Comparison of ENCODE assay signal across 9 cellular contexts in the genomic region with DNA sequence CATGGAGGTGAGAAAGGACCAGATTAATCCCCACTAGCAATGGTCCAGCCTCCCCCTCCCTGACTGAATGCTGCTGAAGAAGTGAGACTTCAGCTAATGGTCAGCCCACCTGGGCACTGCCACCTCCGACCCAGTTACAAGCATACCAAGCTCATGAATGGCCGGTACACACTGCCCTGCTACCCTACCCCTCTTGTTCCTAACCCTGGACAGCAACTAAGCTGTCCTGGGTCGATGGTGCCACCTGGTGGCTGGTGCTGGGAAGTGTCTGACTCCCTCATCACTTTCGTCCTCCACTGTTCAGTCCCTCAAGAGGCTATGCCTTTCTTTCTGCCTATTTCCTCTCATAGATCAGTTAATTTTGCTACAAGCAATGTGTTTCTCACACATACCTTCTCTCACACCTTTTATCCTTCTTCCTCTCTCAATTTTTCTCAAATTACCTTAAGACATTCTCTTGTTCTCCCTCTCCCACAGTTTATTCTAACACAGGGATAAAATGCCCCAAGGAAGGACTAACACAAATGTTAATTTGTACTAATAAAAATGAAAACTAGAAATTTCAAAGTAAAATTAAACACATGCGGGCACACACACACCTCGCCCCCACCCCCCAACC. TPM values are rescaled to one million over a fixed set of nuclear protein-coding genes. Genes with fewer than 3 reads are reported as not detected.
DNase-seq lines count a peak whose midpoint lies in the region; ATAC-seq and TF ChIP-seq lines count a peak whose summit lies in the region.
"Had no signal": no experiment of that assay in that cellular context is flagged by ENCODE, and none has a peak within 500 bp of the region (broad histone marks: within the 10 kb centered on the region; RNA-seq: fewer than 3 reads in every experiment).

No MANE protein-coding gene starts in this region.

- H3K9ac ChIP-seq in DND-41 (ENCODE audit: low read depth, low read length) = no peak overlapping the region
- H3K9ac ChIP-seq in liver (ENCODE audit: low read depth in 1 of 2, low read length in 2 of 2) = no peak overlapping the region

- DNase-seq in DND-41 = peak; percentile 30
- DNase-seq in HPDE6-E6E7 (ENCODE audit: extremely low spot score) = peak; percentile 41
- peak in 2 of 3 experiments; percentile 27 to 41 for DNase-seq in activated CD8-positive, alpha-beta memory T cell treated with anti-CD3 and anti-CD28 coated beads for 48 hours (ENCODE audit: low read depth in 2 of 3, low spot score in 2 of 3)

- no peaks in the 10 kb centered on the region for H3K36me3 ChIP-seq in DND-41 (ENCODE audit: insufficient read depth, low read length)
- no peaks in the 10 kb centered on the region for H3K36me3 ChIP-seq in liver (ENCODE audit: control insufficient read depth in 4 of 4, insufficient read depth in 3 of 4, low read depth in 1 of 4, low read length in 3 of 4)

- TF ChIP-seq CTCF in DND-41 (IDR thresholded peaks at IDR 0.05; ENCODE audit: borderline replicate concordance, extremely low read depth, low read length, poor library complexity, severe bottlenecking) (peak; percentile 74), liver (IDR thresholded peaks at IDR 0.05; ENCODE audit: low read depth, low read length, missing input control) (peak; percentile 43)

- H3K27ac ChIP-seq in DND-41 (ENCODE audit: low read length) = no peak overlapping the region
- H3K27ac ChIP-seq in liver (ENCODE audit: low read depth in 1 of 2, low read length in 2 of 2) = no peak overlapping the region

- H3K79me2 ChIP-seq in DND-41 (ENCODE audit: insufficient read depth, low read length) = no peaks in the 10 kb centered on the region

- H3K4me3 ChIP-seq in DND-41 (ENCODE audit: low read depth in 1 of 2, low read length in 2 of 2) (no peak overlapping the region), liver (ENCODE audit: low read depth in 1 of 3, low read length in 3 of 3) (peak overlapping the region in 1 of 3 donors; percentile 46)

- 19% methylated on average over 6 of the region's 6 CpGs for WGBS in liver

- no peak overlapping the region for H3K4me2 ChIP-seq in DND-41 (ENCODE audit: insufficient read depth, low read length)

- H3K4me1 ChIP-seq in DND-41 (ENCODE audit: insufficient read depth, low read length) (no peaks in the 10 kb centered on the region), liver (ENCODE audit: control insufficient read depth in 4 of 4, insufficient read depth in 4 of 4, low read length in 3 of 4) (peaks cover 0 to 6% (median 2%) of the 10 kb centered on the region in 4 donors)

- H2AFZ ChIP-seq in DND-41 (ENCODE audit: low read depth, low read length) = no peak overlapping the region

- H3K27me3 ChIP-seq in DND-41 (ENCODE audit: insufficient read depth, low read length, poor library complexity) = peaks cover 3% of the 10 kb centered on the region
- peaks cover 0 to 14% (median 2%) of the 10 kb centered on the region in 4 donors for H3K27me3 ChIP-seq in liver (ENCODE audit: control insufficient read depth in 4 of 4, insufficient read depth in 4 of 4, low read length in 3 of 4)

- H4K20me1 ChIP-seq in DND-41 (ENCODE audit: insufficient read depth, low read length) = no peaks in the 10 kb centered on the region

- H3K9me3 ChIP-seq in DND-41 (ENCODE audit: insufficient read depth, low read length, severe bottlenecking) (peaks cover 7% of the 10 kb centered on the region), liver (ENCODE audit: control insufficient read depth in 4 of 4, low read length in 3 of 4) (peaks cover 0 to 15% (median 7%) of the 10 kb centered on the region in 4 donors)

- peak; percentile 64 to 73 for TF ChIP-seq RAD21 in liver (IDR thresholded peaks at IDR 0.05)

- no peak for ATAC-seq in DND-41 (ENCODE audit: insufficient read depth, low read depth)
- no peak for ATAC-seq in GM19452 (IDR thresholded peaks at IDR 0.05; ENCODE audit: unreplicated experiment)
- no peak for ATAC-seq in GM18502 (IDR thresholded peaks at IDR 0.05; ENCODE audit: poor library complexity, unreplicated experiment)
- ATAC-seq in HG02763 (IDR thresholded peaks at IDR 0.05; ENCODE audit: unreplicated experiment) = no peak
- ATAC-seq in HG02981 (IDR thresholded peaks at IDR 0.05; ENCODE audit: unreplicated experiment) = no peak
- ATAC-seq: T-cell had no signal

TF ChIP-seq in liver, 16 proteins besides CTCF, POLR2A, EP300 and RAD21:
- TF ChIP-seq SP1 (IDR thresholded peaks at IDR 0.05) = no peak
- TF ChIP-seq HNF4G (IDR thresholded peaks at IDR 0.05) = no peak
- TF ChIP-seq, protein P1, sequence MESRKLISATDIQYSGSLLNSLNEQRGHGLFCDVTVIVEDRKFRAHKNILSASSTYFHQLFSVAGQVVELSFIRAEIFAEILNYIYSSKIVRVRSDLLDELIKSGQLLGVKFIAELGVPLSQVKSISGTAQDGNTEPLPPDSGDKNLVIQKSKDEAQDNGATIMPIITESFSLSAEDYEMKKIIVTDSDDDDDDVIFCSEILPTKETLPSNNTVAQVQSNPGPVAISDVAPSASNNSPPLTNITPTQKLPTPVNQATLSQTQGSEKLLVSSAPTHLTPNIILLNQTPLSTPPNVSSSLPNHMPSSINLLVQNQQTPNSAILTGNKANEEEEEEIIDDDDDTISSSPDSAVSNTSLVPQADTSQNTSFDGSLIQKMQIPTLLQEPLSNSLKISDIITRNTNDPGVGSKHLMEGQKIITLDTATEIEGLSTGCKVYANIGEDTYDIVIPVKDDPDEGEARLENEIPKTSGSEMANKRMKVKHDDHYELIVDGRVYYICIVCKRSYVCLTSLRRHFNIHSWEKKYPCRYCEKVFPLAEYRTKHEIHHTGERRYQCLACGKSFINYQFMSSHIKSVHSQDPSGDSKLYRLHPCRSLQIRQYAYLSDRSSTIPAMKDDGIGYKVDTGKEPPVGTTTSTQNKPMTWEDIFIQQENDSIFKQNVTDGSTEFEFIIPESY (IDR thresholded peaks at IDR 0.05) = no peak
- TF ChIP-seq, protein P2, sequence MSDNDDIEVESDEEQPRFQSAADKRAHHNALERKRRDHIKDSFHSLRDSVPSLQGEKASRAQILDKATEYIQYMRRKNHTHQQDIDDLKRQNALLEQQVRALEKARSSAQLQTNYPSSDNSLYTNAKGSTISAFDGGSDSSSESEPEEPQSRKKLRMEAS (IDR thresholded peaks at IDR 0.05) = no peak
- no peak for TF ChIP-seq RXRA (IDR thresholded peaks at IDR 0.05)
- no peak for TF ChIP-seq NR2F2 (IDR thresholded peaks at IDR 0.05)
- TF ChIP-seq, protein P3, sequence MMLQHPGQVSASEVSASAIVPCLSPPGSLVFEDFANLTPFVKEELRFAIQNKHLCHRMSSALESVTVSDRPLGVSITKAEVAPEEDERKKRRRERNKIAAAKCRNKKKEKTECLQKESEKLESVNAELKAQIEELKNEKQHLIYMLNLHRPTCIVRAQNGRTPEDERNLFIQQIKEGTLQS (IDR thresholded peaks at IDR 0.05) = no peak
- no peak for TF ChIP-seq FOXA1 (IDR thresholded peaks at IDR 0.05)
- no peak for TF ChIP-seq JUND (IDR thresholded peaks at IDR 0.05)
- no peak for TF ChIP-seq YY1 (IDR thresholded peaks at IDR 0.05)
TF ChIP-seq in liver: peak in this region for 0.

RNA-seq across cellular contexts. Expression of a gene that starts 42.4 kb away (rescaled TPM):
- 1 to 10 TPM in 1 of 2 donors, under 1 TPM in 1; 0.08 to 2.7 TPM for total RNA-seq in liver
- under 1 TPM; 0.05 to 0.14 TPM for polyA plus RNA-seq in liver
